ENCODE assay signal across 17 cellular contexts in the genomic region with DNA sequence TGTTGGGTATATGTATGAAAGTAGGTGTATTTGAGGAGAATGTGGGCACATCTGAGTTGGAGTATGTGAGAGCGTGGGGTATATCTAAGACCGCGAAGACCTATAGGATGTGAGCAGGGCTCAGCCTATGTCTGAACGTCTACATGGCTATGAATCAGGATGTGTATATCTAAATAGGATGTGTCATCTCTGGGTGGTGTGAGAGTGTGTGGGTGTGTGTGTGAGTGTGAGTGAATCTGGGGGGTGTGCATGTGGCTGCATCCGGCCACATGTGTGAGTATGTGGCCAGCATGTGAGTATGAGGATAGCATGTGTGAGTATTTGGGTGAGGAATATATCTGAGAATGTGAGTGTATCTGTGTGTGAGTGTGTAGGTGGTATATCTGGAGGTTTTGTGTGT. TPM values are rescaled to one million over a fixed set of nuclear protein-coding genes. Genes with fewer than 3 reads are reported as not detected.
DNase-seq lines count a peak whose midpoint lies in the region; ATAC-seq, FAIRE-seq and TF ChIP-seq lines count a peak whose summit lies in the region.
"Had no signal": no experiment of that assay in that cellular context is flagged by ENCODE, and none has a peak within 500 bp of the region (broad histone marks: within the 10 kb centered on the region; RNA-seq: fewer than 3 reads in every experiment).

No MANE protein-coding gene starts in this region.

- TF ChIP-seq RAD21 in HepG2 (CRISPR knock-in tag; IDR thresholded peaks at IDR 0.05), result no peak

- no peaks in the 10 kb centered on the region for H3K36me3 ChIP-seq in HepG2 (replicated peaks in 1 of 2; ENCODE audit: control insufficient read depth in 1 of 2, insufficient read depth in 2 of 2, low read length in 2 of 2)
- no peaks in the 10 kb centered on the region for H3K36me3 ChIP-seq in right lobe of liver
- H3K36me3 ChIP-seq in brain microvascular endothelial cell (replicated peaks), result no peaks in the 10 kb centered on the region

- TF ChIP-seq POLR2A in HepG2 (IDR thresholded peaks at IDR 0.05; ENCODE audit: insufficient read depth in 1 of 2, low read depth in 2 of 2, low read length in 2 of 2), result no peak
- no peak for TF ChIP-seq POLR2A in right lobe of liver (IDR thresholded peaks at IDR 0.05)

- H3K4me3 ChIP-seq in HepG2 (replicated peaks in 1 of 3; ENCODE audit: insufficient read depth in 1 of 3, low read depth in 2 of 3, low read length in 3 of 3) (no peak overlapping the region), right lobe of liver (no peak overlapping the region), brain microvascular endothelial cell (ENCODE audit: low read depth, low read length) (no peak overlapping the region)
- H3K4me3 ChIP-seq: PC-9 had no signal

- no peak for FAIRE-seq in HepG2 (lab: Jason Lieb, UNC)
- FAIRE-seq: D721Med had no signal

- CTCF ChIA-PET in HepG2 (lab: Yijun Ruan, JAX; ENCODE audit: low intra/inter-chr PET ratio, low total read pairs), result no interaction called here

- H3K36me3 Mint-ChIP-seq in activated T-helper 17 cell treated with anti-CD3 and anti-CD28 coated beads, Interleukin-2, amount 50 U/mL, for 72 hours (ENCODE audit: low read depth), result no peaks in the 10 kb centered on the region

- H3K27me3 ChIP-seq in HepG2 (ENCODE audit: control insufficient read depth in 1 of 2, insufficient read depth in 2 of 2, low read length in 2 of 2) (no peaks in the 10 kb centered on the region), right lobe of liver (no peaks in the 10 kb centered on the region), foreskin keratinocyte (no peaks in the 10 kb centered on the region), brain microvascular endothelial cell (replicated peaks) (no peaks in the 10 kb centered on the region)

- TF ChIP-seq CTCF in HepG2 (CRISPR knock-in tag; IDR thresholded peaks at IDR 0.05) (no peak), right lobe of liver (IDR thresholded peaks at IDR 0.05) (no peak), foreskin keratinocyte (conservative IDR thresholded peaks at IDR 0.05) (no peak), brain microvascular endothelial cell (IDR thresholded peaks at IDR 0.05; ENCODE audit: low read depth, low read length, missing control alignments) (no peak)

- TF ChIP-seq EP300 in HepG2 (IDR thresholded peaks at IDR 0.05; ENCODE audit: low read depth in 2 of 2, low read length in 2 of 2) (no peak), HepG2 (CRISPR knock-in tag; IDR thresholded peaks at IDR 0.05; ENCODE audit: borderline replicate concordance) (no peak)

- 43% methylated on average over 5 of the region's 5 CpGs for WGBS in HepG2 (ENCODE audit: low lambda C conversion rate)
- WGBS in right lobe of liver (ENCODE audit: insufficient coverage, low coverage, low lambda C conversion rate, missing lambda C conversion rate), result 77% methylated on average over 5 of the region's 5 CpGs

- H3K4me1 ChIP-seq in HepG2 (ENCODE audit: insufficient read depth, low read length), result no peaks in the 10 kb centered on the region
- no peaks in the 10 kb centered on the region for H3K4me1 ChIP-seq in right lobe of liver
- H3K4me1 ChIP-seq in foreskin keratinocyte, result no peaks in the 10 kb centered on the region

- POLR2A ChIA-PET in HepG2 (lab: Yijun Ruan, JAX), result no interaction called here

- H3K4me3 Mint-ChIP-seq in activated T-helper 17 cell treated with anti-CD3 and anti-CD28 coated beads, Interleukin-2, amount 50 U/mL, for 72 hours, result no peak overlapping the region
- no peak overlapping the region for H3K4me3 Mint-ChIP-seq in stimulated activated naive CD8-positive, alpha-beta T cell treated with anti-CD3 and anti-CD28 coated beads, Interleukin-15, amount 100 ng/mL, for 72 hours

- H3K27ac ChIP-seq in HepG2 (ENCODE audit: extremely low read length, insufficient read depth, low read length) (no peak overlapping the region), right lobe of liver (no peak overlapping the region), foreskin keratinocyte (no peak overlapping the region), brain microvascular endothelial cell (no peak overlapping the region)
- H3K27ac ChIP-seq: PC-9 had no signal

- no peaks in the 10 kb centered on the region for H3K4me1 Mint-ChIP-seq in activated T-helper 17 cell treated with anti-CD3 and anti-CD28 coated beads, Interleukin-2, amount 50 U/mL, for 72 hours
- H3K4me1 Mint-ChIP-seq in stimulated activated naive CD8-positive, alpha-beta T cell treated with anti-CD3 and anti-CD28 coated beads, Interleukin-15, amount 100 ng/mL, for 72 hours, result no peaks in the 10 kb centered on the region

- intact Hi-C loops in HepG2 (cut with micrococcal nuclease; ENCODE audit: unreplicated experiment) (no loop called here), right lobe of liver (cut with DNase I) (no loop called here)

- H3K9me3 ChIP-seq in HepG2 (ENCODE audit: low read length), result no peaks in the 10 kb centered on the region
- no peaks in the 10 kb centered on the region for H3K9me3 ChIP-seq in right lobe of liver

- H3K27ac Mint-ChIP-seq in activated T-helper 17 cell treated with anti-CD3 and anti-CD28 coated beads, Interleukin-2, amount 50 U/mL, for 72 hours, result no peak overlapping the region
- H3K27ac Mint-ChIP-seq in stimulated activated naive CD8-positive, alpha-beta T cell treated with anti-CD3 and anti-CD28 coated beads, Interleukin-15, amount 100 ng/mL, for 72 hours, result no peak overlapping the region

- H3K9me3 Mint-ChIP-seq in activated T-helper 17 cell treated with anti-CD3 and anti-CD28 coated beads, Interleukin-2, amount 50 U/mL, for 72 hours, result no peaks in the 10 kb centered on the region
- no peaks in the 10 kb centered on the region for H3K9me3 Mint-ChIP-seq in stimulated activated naive CD8-positive, alpha-beta T cell treated with anti-CD3 and anti-CD28 coated beads, Interleukin-15, amount 100 ng/mL, for 72 hours

- no peak for DNase-seq in HepG2 (ENCODE audit: low spot score)
- DNase-seq in right lobe of liver, result no peak
- peak in 1 of 2 donors; percentile 19 for DNase-seq in foreskin keratinocyte
- no peak for DNase-seq in brain microvascular endothelial cell
- no peak for DNase-seq in islet precursor cell
- DNase-seq in stimulated activated naive CD8-positive, alpha-beta T cell treated with anti-CD3 and anti-CD28 coated beads, Interleukin-15, amount 100 ng/mL, for 72 hours, result no peak
- DNase-seq: ACHN, C1 segment of cervical spinal cord, H7, NCI-H1417 treated with DMSO at 0.1 percent for 48 hours, NCI-H1930, NCI-H345, NCI-H526, PC-9 had no signal

- H2AFZ ChIP-seq in HepG2 (ENCODE audit: low read length), result no peak overlapping the region
- H2AFZ ChIP-seq: PC-9 had no signal

- no peak overlapping the region for H3K4me2 ChIP-seq in HepG2 (ENCODE audit: low read depth, low read length)
- H3K4me2 ChIP-seq: PC-9 had no signal

- in situ Hi-C loops in HepG2 (cut with HindIII; ENCODE audit: extremely low pct_ligation_motif_present, low pct_unique_long_range_greater_than_20kb), result no loop called here
- in situ Hi-C loops in brain microvascular endothelial cell (cut with HindIII; ENCODE audit: low pct_ligation_motif_present, low sequenced_read_pairs), result no loop called here

- BruUV-seq in HepG2 (replicated peaks; lab: Mats Ljungman, UMichigan), result no TSS peak

- no peaks in the 10 kb centered on the region for H3K79me2 ChIP-seq in HepG2 (ENCODE audit: insufficient read depth, low read length)

- no peaks in the 10 kb centered on the region for H4K20me1 ChIP-seq in HepG2 (ENCODE audit: insufficient read depth, low read length)

- no peak for ATAC-seq in HepG2
- ATAC-seq in right lobe of liver, result no peak
- ATAC-seq in activated T-helper 17 cell treated with anti-CD3 and anti-CD28 coated beads, Interleukin-2, amount 50 U/mL, for 72 hours (replicated peaks), result peak; percentile 85
- ATAC-seq in foreskin keratinocyte, result peak; percentile 63
- ATAC-seq in stimulated activated naive CD8-positive, alpha-beta T cell treated with anti-CD3 and anti-CD28 coated beads, Interleukin-15, amount 100 ng/mL, for 72 hours, result no peak

- H3K9ac ChIP-seq in HepG2 (ENCODE audit: insufficient read depth, low read depth, low read length), result no peak overlapping the region

- no peaks in the 10 kb centered on the region for H3K27me3 Mint-ChIP-seq in activated T-helper 17 cell treated with anti-CD3 and anti-CD28 coated beads, Interleukin-2, amount 50 U/mL, for 72 hours
- no peaks in the 10 kb centered on the region for H3K27me3 Mint-ChIP-seq in stimulated activated naive CD8-positive, alpha-beta T cell treated with anti-CD3 and anti-CD28 coated beads, Interleukin-15, amount 100 ng/mL, for 72 hours

RNA-seq across cellular contexts. Expression of a gene that starts 7.7 kb away (rescaled TPM):
- total RNA-seq in HepG2 (2016; rRNA removed; fragmentation: Illumina TruSeq; extraction: Trizol), result not detected in 2 replicates
- total RNA-seq in HepG2 (2016; cell fraction: cytosol; rRNA removed; fragmentation: Illumina TruSeq; extraction: Trizol; ENCODE audit: low read depth), result not detected in 2 replicates
- total RNA-seq in HepG2 (2016; cell fraction: insoluble cytoplasmic fraction; rRNA removed; fragmentation: Illumina TruSeq; extraction: Trizol), result 0.06 TPM in 1 of 2 replicates, not detected in the other
- total RNA-seq in HepG2 (2016; cell fraction: membrane; rRNA removed; fragmentation: Illumina TruSeq; extraction: Trizol), result 0.03 TPM in 1 of 2 replicates, not detected in the other
- not detected in 2 replicates for total RNA-seq in HepG2 (2016; cell fraction: nucleus; rRNA removed; fragmentation: Illumina TruSeq; extraction: Trizol)
- 0.04 and 0.10 TPM in 2 replicates for polyA plus RNA-seq in HepG2 (2011; rRNA removed)
- polyA plus RNA-seq in HepG2 (2011; cell fraction: cytosol; rRNA removed), result 0.03 and 0.05 TPM in 2 replicates
- 0.28 and 0.32 TPM in 2 replicates for polyA plus RNA-seq in HepG2 (2011; cell fraction: nucleus; rRNA removed)
- 0.07 and 0.30 TPM in 2 replicates for polyA plus RNA-seq in HepG2 (2012)
- not detected in 2 replicates for polyA plus RNA-seq in HepG2 (2016; cell fraction: cytosol; fragmentation: Illumina TruSeq; extraction: Trizol; ENCODE audit: low read depth)
- 0.05 TPM in 1 of 2 replicates, not detected in the other for polyA plus RNA-seq in HepG2 (2016; cell fraction: insoluble cytoplasmic fraction; fragmentation: Illumina TruSeq; extraction: Trizol; ENCODE audit: low read depth)
- polyA plus RNA-seq in HepG2 (2016; cell fraction: membrane; fragmentation: Illumina TruSeq; extraction: Trizol; ENCODE audit: low read depth), result not detected in 2 replicates
- polyA plus RNA-seq in HepG2 (2016; cell fraction: nucleus; fragmentation: Illumina TruSeq; extraction: Trizol; ENCODE audit: insufficient read depth, low read depth), result 0.13 and 0.23 TPM in 2 replicates
- 0.28 and 1.3 TPM in 2 replicates for polyA minus RNA-seq in HepG2 (2011; rRNA and poly(A)+ RNA removed; ENCODE audit: low replicate concordance)
- not detected in 2 replicates for polyA minus RNA-seq in HepG2 (2011; cell fraction: cytosol; rRNA and poly(A)+ RNA removed)
- polyA minus RNA-seq in HepG2 (2011; cell fraction: nucleus; rRNA and poly(A)+ RNA removed), result 0.12 TPM in 1 of 2 replicates, not detected in the other
- total RNA-seq in right lobe of liver, result under 1 TPM in 3 of 6 experiments, not detected in 3; 0.13 to 0.51 (median 0.23) TPM
- not detected for total RNA-seq in activated T-helper 17 cell treated with anti-CD3 and anti-CD28 coated beads, Interleukin-2, amount 50 U/mL, for 72 hours
- total RNA-seq in foreskin keratinocyte, result 0.35 and 0.75 TPM in 2 replicates
- polyA plus RNA-seq in foreskin keratinocyte, result 0.26 and 0.40 TPM in 2 replicates
- total RNA-seq: HT-29 had no signal

RNA-seq across cellular contexts. Expression of a gene that starts 25.9 kb away (rescaled TPM):
- total RNA-seq in HepG2 (2016; rRNA removed; fragmentation: Illumina TruSeq; extraction: Trizol) (6.5 and 10.1 TPM in 2 replicates), right lobe of liver (1 to 10 TPM; 2.8 to 8.8 (median 4.9) TPM), foreskin keratinocyte (8.1 and 8.8 TPM in 2 replicates)
- total RNA-seq in HepG2 (2016; cell fraction: cytosol; rRNA removed; fragmentation: Illumina TruSeq; extraction: Trizol; ENCODE audit: low read depth), result 0.30 and 1.1 TPM in 2 replicates
- total RNA-seq in HepG2 (2016; cell fraction: insoluble cytoplasmic fraction; rRNA removed; fragmentation: Illumina TruSeq; extraction: Trizol), result 5.9 and 12.2 TPM in 2 replicates
- total RNA-seq in HepG2 (2016; cell fraction: membrane; rRNA removed; fragmentation: Illumina TruSeq; extraction: Trizol), result 1.2 and 1.4 TPM in 2 replicates
- 8.1 and 11.4 TPM in 2 replicates for total RNA-seq in HepG2 (2016; cell fraction: nucleus; rRNA removed; fragmentation: Illumina TruSeq; extraction: Trizol)
- polyA plus RNA-seq in HepG2 (2011; rRNA removed) (13.8 and 15.5 TPM in 2 replicates), foreskin keratinocyte (7.5 and 7.9 TPM in 2 replicates)
- polyA plus RNA-seq in HepG2 (2011; cell fraction: cytosol; rRNA removed), result 4.6 and 5.5 TPM in 2 replicates
- 46.8 and 58.1 TPM in 2 replicates for polyA plus RNA-seq in HepG2 (2011; cell fraction: nucleus; rRNA removed)
- 15.4 and 16.4 TPM in 2 replicates for polyA plus RNA-seq in HepG2 (2012)
- 0.92 and 1.1 TPM in 2 replicates for polyA plus RNA-seq in HepG2 (2016; cell fraction: cytosol; fragmentation: Illumina TruSeq; extraction: Trizol; ENCODE audit: low read depth)
- polyA plus RNA-seq in HepG2 (2016; cell fraction: insoluble cytoplasmic fraction; fragmentation: Illumina TruSeq; extraction: Trizol; ENCODE audit: low read depth), result 8.2 and 8.8 TPM in 2 replicates
- 1.5 and 1.7 TPM in 2 replicates for polyA plus RNA-seq in HepG2 (2016; cell fraction: membrane; fragmentation: Illumina TruSeq; extraction: Trizol; ENCODE audit: low read depth)
- 39.7 and 44.6 TPM in 2 replicates for polyA plus RNA-seq in HepG2 (2016; cell fraction: nucleus; fragmentation: Illumina TruSeq; extraction: Trizol; ENCODE audit: insufficient read depth, low read depth)
- 2.5 and 8.4 TPM in 2 replicates for polyA minus RNA-seq in HepG2 (2011; rRNA and poly(A)+ RNA removed; ENCODE audit: low replicate concordance)
- 4.8 and 5.0 TPM in 2 replicates for polyA minus RNA-seq in HepG2 (2011; cell fraction: cytosol; rRNA and poly(A)+ RNA removed)
- polyA minus RNA-seq in HepG2 (2011; cell fraction: nucleus; rRNA and poly(A)+ RNA removed), result 8.6 and 10.9 TPM in 2 replicates
- 100 to 1,000 TPM in 1 of 2 donors, 10 to 100 TPM in 1; 28.2 to 134 TPM for total RNA-seq in activated T-helper 17 cell treated with anti-CD3 and anti-CD28 coated beads, Interleukin-2, amount 50 U/mL, for 72 hours

RNA-seq across cellular contexts. Expression of a gene that starts 37.6 kb away (rescaled TPM):
- total RNA-seq in HepG2 (2016; rRNA removed; fragmentation: Illumina TruSeq; extraction: Trizol) (3.5 and 4.4 TPM in 2 replicates), right lobe of liver (1 to 10 TPM; 2.2 to 6.1 (median 4.0) TPM), foreskin keratinocyte (2.3 TPM in 2 replicates)
- 1.1 and 1.2 TPM in 2 replicates for total RNA-seq in HepG2 (2016; cell fraction: cytosol; rRNA removed; fragmentation: Illumina TruSeq; extraction: Trizol; ENCODE audit: low read depth)
- total RNA-seq in HepG2 (2016; cell fraction: insoluble cytoplasmic fraction; rRNA removed; fragmentation: Illumina TruSeq; extraction: Trizol), result 3.7 and 3.9 TPM in 2 replicates
- 2.1 and 2.9 TPM in 2 replicates for total RNA-seq in HepG2 (2016; cell fraction: membrane; rRNA removed; fragmentation: Illumina TruSeq; extraction: Trizol)
- 12.0 and 14.8 TPM in 2 replicates for total RNA-seq in HepG2 (2016; cell fraction: nucleus; rRNA removed; fragmentation: Illumina TruSeq; extraction: Trizol)
- polyA plus RNA-seq in HepG2 (2011; rRNA removed) (7.1 and 9.0 TPM in 2 replicates), foreskin keratinocyte (0.54 and 0.61 TPM in 2 replicates)
- 1.7 and 2.0 TPM in 2 replicates for polyA plus RNA-seq in HepG2 (2011; cell fraction: cytosol; rRNA removed)
- polyA plus RNA-seq in HepG2 (2011; cell fraction: nucleus; rRNA removed), result 16.4 and 17.3 TPM in 2 replicates
- 4.1 and 4.2 TPM in 2 replicates for polyA plus RNA-seq in HepG2 (2012)
- 0.36 TPM in 2 replicates for polyA plus RNA-seq in HepG2 (2016; cell fraction: cytosol; fragmentation: Illumina TruSeq; extraction: Trizol; ENCODE audit: low read depth)
- polyA plus RNA-seq in HepG2 (2016; cell fraction: insoluble cytoplasmic fraction; fragmentation: Illumina TruSeq; extraction: Trizol; ENCODE audit: low read depth), result 2.2 and 2.4 TPM in 2 replicates
- 0.77 and 1.0 TPM in 2 replicates for polyA plus RNA-seq in HepG2 (2016; cell fraction: membrane; fragmentation: Illumina TruSeq; extraction: Trizol; ENCODE audit: low read depth)
- polyA plus RNA-seq in HepG2 (2016; cell fraction: nucleus; fragmentation: Illumina TruSeq; extraction: Trizol; ENCODE audit: insufficient read depth, low read depth), result 19.9 and 23.7 TPM in 2 replicates
- 51.5 and 84.3 TPM in 2 replicates for polyA minus RNA-seq in HepG2 (2011; rRNA and poly(A)+ RNA removed; ENCODE audit: low replicate concordance)
- polyA minus RNA-seq in HepG2 (2011; cell fraction: cytosol; rRNA and poly(A)+ RNA removed), result 7.2 and 7.3 TPM in 2 replicates
- 40.8 TPM in 2 replicates for polyA minus RNA-seq in HepG2 (2011; cell fraction: nucleus; rRNA and poly(A)+ RNA removed)
- total RNA-seq in activated T-helper 17 cell treated with anti-CD3 and anti-CD28 coated beads, Interleukin-2, amount 50 U/mL, for 72 hours, result 10 to 100 TPM; 18.6 to 44.9 TPM

Comparison
In these comparisons a context has a peak if more than half of its experiments do, and no peak if none do; other contexts are left out.
1. ATAC-seq: peak in activated T-helper 17 cell treated with anti-CD3 and anti-CD28 coated beads, Interleukin-2, amount 50 U/mL, for 72 hours (single experiment) and foreskin keratinocyte (single experiment); none in HepG2 (single experiment), right lobe of liver (0 of 4) and stimulated activated naive CD8-positive, alpha-beta T cell treated with anti-CD3 and anti-CD28 coated beads, Interleukin-15, amount 100 ng/mL, for 72 hours (single experiment).